ENCODE assay signal across 8 cellular contexts in genomic region chr5:112976432-112977309, GRCh38. TPM values are rescaled to one million over a fixed set of nuclear protein-coding genes. Genes with fewer than 3 reads are reported as not detected.
DNase-seq lines count a peak whose midpoint lies in the region; ATAC-seq and TF ChIP-seq lines count a peak whose summit lies in the region.

DCP2 (plus strand) TSS chr5:112976798; CDS start chr5:112976934, 136 bp downstream.

- peak within 1 kb of the TSS; percentile 100 for H3K4me3 Mint-ChIP-seq in progenitor cell of endocrine pancreas (ENCODE audit: low read depth)

- H3K36me3 Mint-ChIP-seq in progenitor cell of endocrine pancreas (ENCODE audit: insufficient read depth), result peaks cover 3% of the 10 kb centered on the region

- no peaks in the 10 kb centered on the region for H3K9me3 Mint-ChIP-seq in progenitor cell of endocrine pancreas (ENCODE audit: low read depth)

- H3K4me1 Mint-ChIP-seq in progenitor cell of endocrine pancreas (ENCODE audit: low read depth), result peaks cover 22% of the 10 kb centered on the region

- ATAC-seq in GM18498 (IDR thresholded peaks at IDR 0.05; ENCODE audit: unreplicated experiment), result peak; percentile 99
- peak; percentile 97 for ATAC-seq in HG02938 (IDR thresholded peaks at IDR 0.05; ENCODE audit: unreplicated experiment)

- peak within 1 kb of the TSS; percentile 92 for H3K4me3 ChIP-seq in left ventricle myocardium inferior

- H3K27me3 ChIP-seq in left ventricle myocardium inferior (ENCODE audit: low read depth), result no peaks in the 10 kb centered on the region

- intact Hi-C loops in left ventricle myocardium inferior (cut with micrococcal nuclease), result loop anchor here (10.0 kb wide), 1 partner anchor 112 kb away; the partner anchor contains the start of gene SRP19

- peaks cover 56% of the 10 kb centered on the region for H3K4me1 ChIP-seq in left ventricle myocardium inferior

- DNase-seq in NCI-H187 (lab: John Stamatoyannopoulos, UW) (peak; percentile 79 to 87), T-helper 2 cell (peak; percentile 85 to 99 (median 93)), left ventricle myocardium inferior (peak; percentile 94), progenitor cell of endocrine pancreas (ENCODE audit: low spot score, unreplicated experiment) (peak; percentile 85), ureter (ENCODE audit: low spot score) (peak; percentile 95)

- no peaks in the 10 kb centered on the region for H3K36me3 ChIP-seq in left ventricle myocardium inferior

- no peaks in the 10 kb centered on the region for H3K27me3 Mint-ChIP-seq in progenitor cell of endocrine pancreas

- TF ChIP-seq CTCF in left ventricle myocardium inferior (IDR thresholded peaks at IDR 0.05; ENCODE audit: borderline replicate concordance) (no peak), progenitor cell of endocrine pancreas (IDR thresholded peaks at IDR 0.05; ENCODE audit: unreplicated experiment) (no peak)

- H3K27ac ChIP-seq in angular gyrus (ENCODE audit: low read depth, low read length) (peak within 1 kb of the TSS; percentile 91), left ventricle myocardium inferior (replicated peaks) (peak within 1 kb of the TSS; percentile 95)

- H3K27ac Mint-ChIP-seq in progenitor cell of endocrine pancreas, result peak within 1 kb of the TSS; percentile 99

- no peaks in the 10 kb centered on the region for H3K9me3 ChIP-seq in left ventricle myocardium inferior (replicated peaks)

RNA-seq across cellular contexts. Expression of gene DCP2, which starts in this region (rescaled TPM):
- total RNA-seq in left ventricle myocardium inferior (19.2 TPM), progenitor cell of endocrine pancreas (84.0 and 93.0 TPM in 2 replicates), ureter (42.2 TPM)

Comparison
In these comparisons a context has a peak if more than half of its experiments do, and no peak if none do; other contexts are left out.
1. Peak in every context shown above with its lines: DNase-seq, ATAC-seq, H3K4me3 ChIP-seq and H3K27ac ChIP-seq.